Comparison of ENCODE assay signal across 8 cellular contexts in the genomic region with DNA sequence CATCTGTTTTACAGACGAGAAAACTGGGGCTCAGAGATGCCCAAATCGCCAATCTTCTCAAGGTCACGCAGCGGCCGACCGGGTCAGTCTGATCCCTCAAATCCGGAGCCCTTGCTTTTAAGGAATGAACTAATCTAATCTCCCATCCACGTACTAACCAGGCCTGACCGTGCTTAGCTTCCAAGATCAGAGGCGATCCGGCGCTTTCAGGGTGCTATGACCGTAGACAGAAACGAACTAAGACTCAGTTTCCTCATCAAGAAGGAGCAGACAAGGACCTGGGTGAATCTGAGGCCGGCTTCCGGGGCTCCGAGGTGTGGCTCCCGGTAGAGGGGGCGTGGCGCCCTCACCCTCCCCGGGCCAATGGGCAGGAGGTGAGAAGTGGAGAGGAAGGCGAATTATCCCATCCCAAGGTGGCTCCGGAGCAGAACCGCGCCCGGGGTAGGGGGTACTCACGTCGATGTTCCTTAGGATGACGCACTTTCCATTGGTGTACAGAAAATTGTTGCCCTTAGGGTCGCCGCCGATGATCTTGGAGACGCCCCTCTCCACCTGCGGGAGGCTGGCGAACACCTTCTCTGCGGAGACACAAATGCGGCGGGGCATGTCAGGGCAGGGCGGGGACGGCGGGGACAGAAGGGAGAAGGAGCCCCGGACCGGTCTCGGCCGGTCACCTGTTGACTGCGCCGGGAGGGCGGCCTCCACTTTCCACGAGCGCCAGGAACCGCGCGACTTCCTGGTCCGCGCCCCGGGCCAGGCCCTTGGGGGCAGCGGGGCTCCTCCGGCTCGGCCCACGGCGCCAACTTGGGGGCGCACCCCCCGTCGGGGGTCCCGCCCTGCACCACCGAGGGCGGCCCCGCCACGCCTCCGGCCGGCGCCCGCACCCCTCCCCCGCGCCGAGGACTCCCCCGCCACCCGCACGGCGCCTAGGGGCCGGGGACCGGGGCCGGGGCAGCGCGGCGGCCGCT. TPM values are rescaled to one million over a fixed set of nuclear protein-coding genes. Genes with fewer than 3 reads are reported as not detected.
A peak's percentile ranks its signal among the peaks of the same experiment; 100 is the strongest.
DNase-seq lines count a peak whose midpoint lies in the region; ATAC-seq and TF ChIP-seq lines count a peak whose summit lies in the region.

No MANE protein-coding gene starts in this region.

- intact Hi-C loops in lower leg skin (cut with DNase I; ENCODE audit: low total_unique reads) = no loop called here

- no peak for TF ChIP-seq POLR2A in lower leg skin (IDR thresholded peaks at IDR 0.05)

- TF ChIP-seq CTCF in lower leg skin (IDR thresholded peaks at IDR 0.05) = no peak

- DNase-seq in KBM-7 (peak; percentile 43), cerebellar cortex (ENCODE audit: low spot score) (peak; percentile 34), lower leg skin (ENCODE audit: low spot score in 2 of 2) (peak in 1 of 2 donors; percentile 93), NCI-H2107 treated with DMSO at 0.1 percent for 48 hours (lab: John Stamatoyannopoulos, UW; ENCODE audit: unreplicated experiment) (no peak)
- DNase-seq in activated CD4-positive, CD25-positive, alpha-beta regulatory T cell (lab: John Stamatoyannopoulos, UW) = peak; percentile 47 to 53 (median 48)
- peak; percentile 44 to 49 for DNase-seq in stimulated activated CD8-positive, alpha-beta memory T cell treated with anti-CD3 and anti-CD28 coated beads, Interleukin-15, amount 100 ng/mL, for 4 hours (ENCODE audit: low read depth in 2 of 2)

- WGBS in lower leg skin, 2 donors = 7 to 10% methylated on average over 57 to 62 of the region's 87 CpGs

- in situ Hi-C loops in KBM-7 (cut with MboI; ENCODE audit: low pct_unique_long_range_greater_than_20kb, low sequenced_read_pairs) = no loop called here

- ATAC-seq in GM21723 (IDR thresholded peaks at IDR 0.05; ENCODE audit: unreplicated experiment) = peak; percentile 41

- H3K4me3 ChIP-seq in GM08714 (ENCODE audit: low read length) = peak overlapping the region; percentile 82
- H3K4me3 ChIP-seq in lower leg skin (ENCODE audit: low read depth, poor library complexity, severe bottlenecking) = peak overlapping the region; percentile 54

RNA-seq across cellular contexts. Expression of gene WDR1, which starts 0.7 kb away (rescaled TPM):
- 100 to 1,000 TPM in 3 of 4 donors, 10 to 100 TPM in 1; 83.2 to 163 (median 144) TPM for total RNA-seq in lower leg skin
